In the genomic region with DNA sequence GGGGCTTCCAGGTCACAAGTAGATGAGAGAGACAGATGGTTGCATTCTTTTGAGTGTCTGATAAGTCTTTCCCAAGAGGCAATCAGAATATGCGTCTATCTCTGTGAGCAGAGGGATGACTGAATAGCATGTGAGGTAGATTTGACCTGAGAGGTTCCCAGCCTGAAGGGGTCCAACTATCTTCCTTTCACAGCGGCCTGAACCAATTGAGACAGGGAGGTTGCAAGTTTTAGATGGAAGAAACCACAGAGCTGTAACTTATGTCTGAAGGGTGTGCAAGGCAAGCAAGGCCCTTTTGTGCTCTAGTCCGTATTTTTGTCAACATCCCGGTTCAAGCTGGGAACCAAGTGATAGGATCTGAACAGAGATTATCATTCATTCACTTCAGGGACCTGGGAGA, we compare ENCODE assay signal across 29 cellular contexts.
"Had no signal": no experiment of that assay in that cellular context is flagged by ENCODE, and none has a peak within 500 bp of the region (broad histone marks: within the 10 kb centered on the region; RNA-seq: fewer than 3 reads in every experiment).

No MANE protein-coding gene starts in this region.

- H3K4me3 ChIP-seq: esophagus squamous epithelium, heart right ventricle, left lung, prostate gland, right atrium auricular region, smooth muscle cell, thoracic aorta, tibial nerve, upper lobe of left lung had no signal

- H3K4me1 ChIP-seq: esophagus squamous epithelium, prostate gland, right atrium auricular region, tibial nerve had no signal

- FAIRE-seq: endometrium, islet of Langerhans, urothelium cell line had no signal

- DNase-seq: cortex of kidney; effector memory CD8-positive, alpha-beta T cell; esophagus squamous epithelium; foreskin melanocyte; glutamatergic neuron; heart right ventricle; hippocampal formation; left cardiac atrium; left lung; mesenchymal stem cell; midbrain; naive thymus-derived CD4-positive, alpha-beta T cell; nucleus accumbens; stimulated activated CD4-positive, alpha-beta T cell treated with anti-CD3 and anti-CD28 coated beads, Interleukin-12 subunit alpha, Interleukin-12 subunit beta, amount 100 ng/mL, for 4 hours; stimulated activated CD4-positive, alpha-beta T cell treated with anti-CD3 and anti-CD28 coated beads, Interleukin-2, amount 100 ng/mL, for 24 hours; stimulated activated CD4-positive, alpha-beta T cell treated with anti-CD3 and anti-CD28 coated beads, Interleukin-4, amount 100 ng/mL, for 24 hours; upper lobe of left lung had no signal

- H3K27ac ChIP-seq: esophagus squamous epithelium, heart right ventricle, left lung, prostate gland, right atrium auricular region, thoracic aorta, tibial nerve, upper lobe of left lung had no signal

- ATAC-seq: effector memory CD8-positive, alpha-beta T cell; heart right ventricle; left cardiac atrium; left lung; naive thymus-derived CD4-positive, alpha-beta T cell; sciatic nerve; stimulated activated memory B cell treated with anti-CD40 and anti-IgM and Interleukin-4, amounts not matched to agents 10 μg/mL and 1 μg/mL and 100 μg/mL, for 72 hours had no signal

- H3K4me3 Mint-ChIP-seq: effector memory CD8-positive, alpha-beta T cell; naive thymus-derived CD4-positive, alpha-beta T cell; nephron; stimulated activated memory B cell treated with anti-CD40 and anti-IgM and Interleukin-4, amounts not matched to agents 10 μg/mL and 1 μg/mL and 100 μg/mL, for 72 hours; stimulated activated naive CD8-positive, alpha-beta T cell treated with anti-CD3 and anti-CD28 coated beads, Interleukin-15, Interleukin-2, amounts not matched to agents 100 ng/mL and 50 ng/mL, for 24 hours had no signal

- H3K9me3 ChIP-seq: esophagus squamous epithelium, heart right ventricle, left lung, prostate gland, right atrium auricular region, thoracic aorta, upper lobe of left lung had no signal

- H3K27me3 Mint-ChIP-seq: stimulated activated memory B cell treated with anti-CD40 and anti-IgM and Interleukin-4, amounts not matched to agents 10 μg/mL and 1 μg/mL and 100 μg/mL, for 72 hours had no signal

- H3K9me3 Mint-ChIP-seq: effector memory CD8-positive, alpha-beta T cell; naive thymus-derived CD4-positive, alpha-beta T cell; nephron; stimulated activated naive CD8-positive, alpha-beta T cell treated with anti-CD3 and anti-CD28 coated beads, Interleukin-15, Interleukin-2, amounts not matched to agents 100 ng/mL and 50 ng/mL, for 24 hours had no signal

- H3K36me3 ChIP-seq: esophagus squamous epithelium, heart right ventricle, left lung, prostate gland, right atrium auricular region, thoracic aorta, tibial nerve, upper lobe of left lung had no signal

- H3K4me2 ChIP-seq: smooth muscle cell had no signal

- H3K4me1 Mint-ChIP-seq: nephron had no signal

- H3K27ac Mint-ChIP-seq: naive thymus-derived CD4-positive, alpha-beta T cell; nephron; stimulated activated naive CD8-positive, alpha-beta T cell treated with anti-CD3 and anti-CD28 coated beads, Interleukin-15, Interleukin-2, amounts not matched to agents 100 ng/mL and 50 ng/mL, for 24 hours had no signal

- H3K36me3 Mint-ChIP-seq: stimulated activated memory B cell treated with anti-CD40 and anti-IgM and Interleukin-4, amounts not matched to agents 10 μg/mL and 1 μg/mL and 100 μg/mL, for 72 hours had no signal

- H3K27me3 ChIP-seq: right atrium auricular region, upper lobe of left lung had no signal
